8 cellular contexts compared by ENCODE assay signal in genomic region chr9:136631038-136632000, GRCh38. TPM values are rescaled to one million over a fixed set of nuclear protein-coding genes. Genes with fewer than 3 reads are reported as not detected.
DNase-seq lines count a peak whose midpoint lies in the region; ATAC-seq and TF ChIP-seq lines count a peak whose summit lies in the region.

No MANE protein-coding gene starts in this region.

- H3K9me3 Mint-ChIP-seq in activated T-cell treated with anti-CD3 and anti-CD28 coated beads, Interleukin-2, amount 50 U/mL, for 72 hours = no peaks in the 10 kb centered on the region

- no peaks in the 10 kb centered on the region for H3K9me3 ChIP-seq in Peyer's patch

- no peak overlapping the region for H3K4me3 ChIP-seq in Jurkat, Clone E6-1 (ENCODE audit: low read length)
- H3K4me3 ChIP-seq in Peyer's patch (no peak overlapping the region), fibroblast of mammary gland (ENCODE audit: control insufficient read depth, low read depth, low read length) (no peak overlapping the region)

- H3K27me3 Mint-ChIP-seq in activated T-cell treated with anti-CD3 and anti-CD28 coated beads, Interleukin-2, amount 50 U/mL, for 72 hours (ENCODE audit: low read depth) = peaks cover 10% of the 10 kb centered on the region

- no peak overlapping the region for H3K4me3 Mint-ChIP-seq in activated T-cell treated with anti-CD3 and anti-CD28 coated beads, Interleukin-2, amount 50 U/mL, for 72 hours

- no peaks in the 10 kb centered on the region for H3K36me3 ChIP-seq in Peyer's patch

- TF ChIP-seq CTCF in Peyer's patch (IDR thresholded peaks at IDR 0.05) = peak; percentile 70 to 96 (median 86)
- peak; percentile 76 for TF ChIP-seq CTCF in fibroblast of mammary gland (conservative IDR thresholded peaks at IDR 0.05; ENCODE audit: control insufficient read depth, insufficient read depth, low read depth, low read length)

- ATAC-seq in activated T-cell treated with anti-CD3 and anti-CD28 coated beads, Interleukin-2, amount 50 U/mL, for 72 hours (replicated peaks in 1 of 2) = peak; percentile 94 to 95
- ATAC-seq in HG03457 (IDR thresholded peaks at IDR 0.05; ENCODE audit: unreplicated experiment) = no peak

- peaks cover 0 to 37% (median 4%) of the 10 kb centered on the region in 4 donors for H3K4me1 ChIP-seq in Peyer's patch

- H3K27me3 ChIP-seq in Peyer's patch = no peaks in the 10 kb centered on the region

- H3K36me3 Mint-ChIP-seq in activated T-cell treated with anti-CD3 and anti-CD28 coated beads, Interleukin-2, amount 50 U/mL, for 72 hours (ENCODE audit: insufficient read depth in 2 of 2) = no peaks in the 10 kb centered on the region

- no peak overlapping the region for H3K27ac ChIP-seq in Peyer's patch

- TF ChIP-seq POLR2A in Peyer's patch (IDR thresholded peaks at IDR 0.05) = no peak

- no peaks in the 10 kb centered on the region for H3K4me1 Mint-ChIP-seq in activated T-cell treated with anti-CD3 and anti-CD28 coated beads, Interleukin-2, amount 50 U/mL, for 72 hours (ENCODE audit: low read depth)

- H3K27ac Mint-ChIP-seq in activated T-cell treated with anti-CD3 and anti-CD28 coated beads, Interleukin-2, amount 50 U/mL, for 72 hours = no peak overlapping the region

- DNase-seq in COR-L47 (lab: John Stamatoyannopoulos, UW) = peak; percentile 75
- peak; percentile 63 for DNase-seq in Jurkat, Clone E6-1 (ENCODE audit: low read depth, low spot score)
- DNase-seq in Peyer's patch = peak; percentile 81 to 92 (median 87)
- DNase-seq in activated T-cell treated with anti-CD3 and anti-CD28 coated beads, Interleukin-2, amount 50 U/mL, for 72 hours = peak; percentile 83 to 84
- peak; percentile 78 for DNase-seq in fibroblast of mammary gland (ENCODE audit: low read depth)
- DNase-seq in nucleus accumbens (lab: John Stamatoyannopoulos, UW) = peak in 40 of 56 donors; percentile 11 to 80 (median 45)
- peak; percentile 74 for DNase-seq in superior temporal gyrus (ENCODE audit: extremely low spot score)

RNA-seq across cellular contexts. Expression of gene EGFL7, which starts 31.4 kb away (rescaled TPM):
- polyA plus RNA-seq in Jurkat, Clone E6-1 (2012; ENCODE audit: insufficient read depth, insufficient read length) = 11.0 TPM
- 10 to 100 TPM; 21.5 to 77.6 (median 46.0) TPM for total RNA-seq in Peyer's patch
- total RNA-seq in activated T-cell treated with anti-CD3 and anti-CD28 coated beads, Interleukin-2, amount 50 U/mL, for 72 hours = 1 to 10 TPM in 1 of 2 donors, under 1 TPM in 1; 0.93 to 1.1 TPM

RNA-seq across cellular contexts. Expression of gene AGPAT2, which starts 55.9 kb away (rescaled TPM):
- polyA plus RNA-seq in Jurkat, Clone E6-1 (2012; ENCODE audit: insufficient read depth, insufficient read length) = 35.0 TPM
- total RNA-seq in Peyer's patch = 100 to 1,000 TPM in 3 of 4 donors, 10 to 100 TPM in 1; 97.4 to 802 (median 479) TPM
- total RNA-seq in activated T-cell treated with anti-CD3 and anti-CD28 coated beads, Interleukin-2, amount 50 U/mL, for 72 hours = 10 to 100 TPM; 18.3 to 19.2 TPM

Comparison
In these comparisons a context has a peak if more than half of its experiments do, and no peak if none do; other contexts are left out.
1. RNA of gene EGFL7, which starts 31.4 kb away (total RNA-seq): 21.5 to 77.6 TPM in Peyer's patch; 0.93 to 1.1 TPM in activated T-cell treated with anti-CD3 and anti-CD28 coated beads, Interleukin-2, amount 50 U/mL, for 72 hours; every median in the first group is over 10 times any median in the second.
2. RNA of gene AGPAT2, which starts 55.9 kb away (total RNA-seq): 97.4 to 802 TPM in Peyer's patch; 18.3 to 19.2 TPM in activated T-cell treated with anti-CD3 and anti-CD28 coated beads, Interleukin-2, amount 50 U/mL, for 72 hours; every median in the first group is over 4 times any median in the second.
3. Peak in every context shown above with its lines, with median percentiles within 50 percentile points of each other: DNase-seq.